Comparison of ENCODE assay signal across 19 cellular contexts in the genomic region with DNA sequence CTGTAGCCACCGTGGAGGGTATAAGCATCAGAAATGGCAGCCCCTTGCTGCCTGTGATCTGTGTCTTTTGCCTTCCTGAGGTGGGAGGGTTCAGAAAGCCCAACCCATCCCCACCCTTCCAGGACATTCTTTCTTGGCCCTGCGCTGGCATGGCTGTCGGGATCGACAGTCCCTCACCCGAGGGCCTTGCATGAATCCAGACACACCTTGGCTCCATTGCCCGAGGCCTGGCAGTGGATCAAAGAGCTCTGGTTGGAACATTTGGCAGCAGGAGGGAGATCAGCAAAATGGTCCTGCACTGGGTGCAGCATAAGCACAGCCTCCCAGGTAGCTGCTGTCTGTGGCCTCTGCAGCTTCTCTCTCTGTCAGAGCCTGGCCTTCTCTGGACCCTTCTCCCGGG.
"Had no signal": no experiment of that assay in that cellular context is flagged by ENCODE, and none has a peak within 500 bp of the region (broad histone marks: within the 10 kb centered on the region; RNA-seq: fewer than 3 reads in every experiment).

No MANE protein-coding gene starts in this region.

- H3K27me3 ChIP-seq: gastrocnemius medialis, upper lobe of left lung had no signal

- H3K4me3 ChIP-seq: gastrocnemius medialis, mucosa of descending colon, smooth muscle cell, thoracic aorta, upper lobe of left lung had no signal

- H3K4me2 ChIP-seq: smooth muscle cell had no signal

- H3K9me3 ChIP-seq: gastrocnemius medialis, mucosa of descending colon, thoracic aorta, upper lobe of left lung had no signal

- ATAC-seq: gastrocnemius medialis; mucosa of descending colon; sciatic nerve; stimulated activated memory B cell treated with anti-CD40 and anti-IgM and Interleukin-4, amounts not matched to agents 10 μg/mL and 1 μg/mL and 100 μg/mL, for 72 hours; T-helper 17 cell had no signal

- H3K4me1 ChIP-seq: gastrocnemius medialis, upper lobe of left lung had no signal

- DNase-seq: activated CD4-positive, alpha-beta T cell treated with anti-CD3 and anti-CD28 coated beads for 4 hours; activated CD4-positive, alpha-beta T cell treated with anti-CD3 and anti-CD28 coated beads, Interleukin-2, amount 50 U/mL, for 48 hours; activated CD4-positive, CD25-positive, alpha-beta regulatory T cell; activated CD8-positive, alpha-beta memory T cell treated with anti-CD3 and anti-CD28 coated beads, Interleukin-2, amount 50 U/mL, for 48 hours; activated naive CD4-positive, alpha-beta T cell treated with anti-CD3 and anti-CD28 coated beads for 36 hours; activated T-cell treated with anti-CD3 and anti-CD28 coated beads, Interleukin-2, amount 50 U/mL, for 48 hours; gastrocnemius medialis; hippocampal formation; mucosa of descending colon; naive B cell; occipital lobe; stimulated activated CD4-positive, alpha-beta T cell treated with anti-CD3 and anti-CD28 coated beads, Interleukin-15, amount 100 ng/mL, for 24 hours; SW 1271; T-helper 17 cell; upper lobe of left lung had no signal

- H3K27ac ChIP-seq: gastrocnemius medialis, thoracic aorta, upper lobe of left lung had no signal

- H3K36me3 ChIP-seq: gastrocnemius medialis, thoracic aorta, upper lobe of left lung had no signal
